Comparison of ENCODE assay signal across 17 cellular contexts in genomic region chr16:15811416-15811777, GRCh38. TPM values are rescaled to one million over a fixed set of nuclear protein-coding genes. Genes with fewer than 3 reads are reported as not detected.
DNase-seq lines count a peak whose midpoint lies in the region; ATAC-seq, FAIRE-seq and TF ChIP-seq lines count a peak whose summit lies in the region.
"Had no signal": no experiment of that assay in that cellular context is flagged by ENCODE, and none has a peak within 500 bp of the region (broad histone marks: within the 10 kb centered on the region; RNA-seq: fewer than 3 reads in every experiment).

No MANE protein-coding gene starts in this region.

- peak overlapping the region; percentile 56 for H3K27ac ChIP-seq in astrocyte (ENCODE audit: low read depth, low read length)
- peak overlapping the region in 7 of 8 donors; percentile 2 to 54 (median 45) for H3K27ac ChIP-seq in spleen

- no peaks in the 10 kb centered on the region for H3K79me2 ChIP-seq in astrocyte (ENCODE audit: insufficient read depth, low read length)

- no peak for TF ChIP-seq POLR2A in spleen (IDR thresholded peaks at IDR 0.05)

- no peak overlapping the region for H2AFZ ChIP-seq in astrocyte (ENCODE audit: low read depth, low read length)

- 53 to 62% (median 59%) methylated on average over 4 of the region's 4 CpGs for WGBS in spleen, 5 donors

- peak overlapping the region; percentile 34 for H3K27ac Mint-ChIP-seq in astrocyte (ENCODE audit: unreplicated experiment)
- no peak overlapping the region for H3K27ac Mint-ChIP-seq in naive thymus-derived CD8-positive, alpha-beta T cell

- H3K27me3 ChIP-seq in astrocyte (ENCODE audit: insufficient read depth, low read length) = peaks cover 9% of the 10 kb centered on the region
- peaks cover 0 to 19% (median 0%) of the 10 kb centered on the region in 7 donors for H3K27me3 ChIP-seq in spleen (replicated peaks in 1 of 7)
- H3K27me3 ChIP-seq: body of pancreas, ovary had no signal

- peaks cover 19% of the 10 kb centered on the region for H3K4me1 ChIP-seq in astrocyte (ENCODE audit: insufficient read depth, low read length)
- H3K4me1 ChIP-seq in spleen = peaks cover 0 to 21% (median 0%) of the 10 kb centered on the region in 6 donors

- no peak for FAIRE-seq in astrocyte (lab: Jason Lieb, UNC)
- FAIRE-seq: HTR-8/SVneo, TTC549 had no signal

- peaks cover 9% of the 10 kb centered on the region for H3K4me1 Mint-ChIP-seq in astrocyte (ENCODE audit: low read depth, unreplicated experiment)
- H3K4me1 Mint-ChIP-seq in naive thymus-derived CD8-positive, alpha-beta T cell = no peaks in the 10 kb centered on the region

- TF ChIP-seq CTCF in astrocyte (IDR thresholded peaks at IDR 0.05; ENCODE audit: insufficient read depth, low read depth, low read length) (no peak), spleen (IDR thresholded peaks at IDR 0.05 in 8 of 11, conservative IDR thresholded peaks at IDR 0.05 in 3 of 11) (no peak)

- H3K4me3 ChIP-seq in astrocyte (ENCODE audit: insufficient read depth, low read depth, low read length) (no peak overlapping the region), spleen (no peak overlapping the region)
- H3K4me3 ChIP-seq: body of pancreas, ovary had no signal

- H3K4me2 ChIP-seq in astrocyte (ENCODE audit: low read length) = peak overlapping the region; percentile 50

- H3K9me3 ChIP-seq in astrocyte (ENCODE audit: insufficient read depth, low read depth, low read length) (peaks cover 7% of the 10 kb centered on the region), spleen (peaks cover 0 to 18% (median 15%) of the 10 kb centered on the region in 8 donors)
- H3K9me3 ChIP-seq: ovary had no signal

- DNase-seq in GM03348 (ENCODE audit: low spot score) (peak; percentile 17), astrocyte (ENCODE audit: low read depth) (no peak), mesenteric fat pad (ENCODE audit: low spot score) (peak; percentile 53), spleen (peak; percentile 22), LoVo (ENCODE audit: low spot score) (no peak)
- DNase-seq in naive thymus-derived CD8-positive, alpha-beta T cell = no peak
- DNase-seq in stimulated activated CD4-positive, alpha-beta T cell treated with anti-CD3 and anti-CD28 coated beads, Interleukin-12 subunit alpha, Interleukin-12 subunit beta, amount 100 ng/mL, for 4 hours = no peak
- DNase-seq: activated CD4-positive, alpha-beta T cell treated with anti-CD3 and anti-CD28 coated beads, Interleukin-2, amount 50 U/mL, for 4 hours; activated naive CD4-positive, alpha-beta T cell treated with anti-CD3 and anti-CD28 coated beads, Interleukin-2, amount 50 U/mL, for 16 hours; activated T-cell treated with anti-CD3 and anti-CD28 coated beads, Interleukin-2, amount 50 U/mL, for 4 hours; NCI-H1417 treated with DMSO at 0.1 percent for 48 hours; ovary; stimulated activated naive CD4-positive, alpha-beta T cell had no signal

- no peak for ATAC-seq in naive thymus-derived CD8-positive, alpha-beta T cell
- ATAC-seq in GM19463 (IDR thresholded peaks at IDR 0.05; ENCODE audit: unreplicated experiment) = no peak
- ATAC-seq: activated T-cell treated with anti-CD3 and anti-CD28 coated beads, Interleukin-2, amount 50 U/mL, for 4 hours had no signal

- no peak overlapping the region for H3K4me3 Mint-ChIP-seq in astrocyte (ENCODE audit: unreplicated experiment)
- H3K4me3 Mint-ChIP-seq in naive thymus-derived CD8-positive, alpha-beta T cell = no peak overlapping the region
- H3K4me3 Mint-ChIP-seq: activated T-cell treated with anti-CD3 and anti-CD28 coated beads, Interleukin-2, amount 50 U/mL, for 4 hours had no signal

- H3K9ac ChIP-seq in astrocyte (ENCODE audit: low read length) = peak overlapping the region; percentile 25

- no peaks in the 10 kb centered on the region for H3K36me3 ChIP-seq in astrocyte (ENCODE audit: insufficient read depth, low read length)
- no peaks in the 10 kb centered on the region for H3K36me3 ChIP-seq in spleen
- H3K36me3 ChIP-seq: ovary had no signal

- H3K9me3 Mint-ChIP-seq in astrocyte (ENCODE audit: unreplicated experiment) = peaks cover 10% of the 10 kb centered on the region
- peaks cover 9 to 33% (median 16%) of the 10 kb centered on the region in 9 donors for H3K9me3 Mint-ChIP-seq in naive thymus-derived CD8-positive, alpha-beta T cell

- POLR2A ChIA-PET in naive thymus-derived CD8-positive, alpha-beta T cell (lab: Charles Lee) = no interaction called here

- H3K36me3 Mint-ChIP-seq in astrocyte (ENCODE audit: low read depth, unreplicated experiment) = no peaks in the 10 kb centered on the region
- H3K36me3 Mint-ChIP-seq in naive thymus-derived CD8-positive, alpha-beta T cell = peaks cover 0 to 20% (median 3%) of the 10 kb centered on the region in 3 donors

- no peaks in the 10 kb centered on the region for H4K20me1 ChIP-seq in astrocyte (ENCODE audit: insufficient read depth, low read length)

- H3K27me3 Mint-ChIP-seq in astrocyte (ENCODE audit: low read depth, unreplicated experiment) = peaks cover 7% of the 10 kb centered on the region
- H3K27me3 Mint-ChIP-seq in naive thymus-derived CD8-positive, alpha-beta T cell = peaks cover 8 to 28% (median 12%) of the 10 kb centered on the region in 5 donors

- intact Hi-C loops in spleen (cut with DNase I; ENCODE audit: low total_unique reads) = no loop called here

RNA-seq across cellular contexts. Expression of gene MYH11, which starts 45.4 kb away (rescaled TPM):
- 1.0 and 1.7 TPM in 2 replicates for total RNA-seq in astrocyte
- 53.5 TPM for total RNA-seq in mesenteric fat pad
- 100 to 1,000 TPM in 6 of 7 donors, 10 to 100 TPM in 1; 59.0 to 135 (median 114) TPM for total RNA-seq in spleen
- 10 to 100 TPM in 2 of 3 donors, 1 to 10 TPM in 1; 9.6 to 29.9 (median 23.3) TPM for polyA plus RNA-seq in spleen
- not detected for total RNA-seq in naive thymus-derived CD8-positive, alpha-beta T cell
- under 1 TPM in 2 of 3 donors, not detected in 1; 0.20 to 0.59 TPM for polyA plus RNA-seq in naive thymus-derived CD8-positive, alpha-beta T cell

Comparison
In these comparisons a context has a peak if more than half of its experiments do, and no peak if none do; other contexts are left out.
1. DNase-seq: peak in GM03348 (single experiment), mesenteric fat pad (single experiment) and spleen (single experiment); none in astrocyte (single experiment), naive thymus-derived CD8-positive, alpha-beta T cell (0 of 10), LoVo (single experiment) and stimulated activated CD4-positive, alpha-beta T cell treated with anti-CD3 and anti-CD28 coated beads, Interleukin-12 subunit alpha, Interleukin-12 subunit beta, amount 100 ng/mL, for 4 hours (single experiment).
2. RNA of gene MYH11, which starts 45.4 kb away (total RNA-seq): 59.0 to 135 TPM in spleen and 53.5 TPM in mesenteric fat pad (single experiment); 1.0 to 1.7 TPM in astrocyte and not detected in naive thymus-derived CD8-positive, alpha-beta T cell; every median in the first group is over 10 times any median in the second.